Comparison of ENCODE assay signal across 8 cellular contexts in genomic region chr4:165212647-165213046, GRCh38. TPM values are rescaled to one million over a fixed set of nuclear protein-coding genes. Genes with fewer than 3 reads are reported as not detected.
A peak's percentile ranks its signal among the peaks of the same experiment; 100 is the strongest.
DNase-seq lines count a peak whose midpoint lies in the region; ATAC-seq, FAIRE-seq and TF ChIP-seq lines count a peak whose summit lies in the region.
"Not testable (repeated sequence)": the region's sequence is repeated elsewhere in the genome, so short reads cannot be mapped to it uniquely, and the experiment has no call there.

No MANE protein-coding gene starts in this region.

- H3K9me3 Mint-ChIP-seq in T-helper 2 cell treated with Interferon-gamma antibody and Interleukin-4, amounts not matched to agents 5 μg/mL and 100 μg/mL, for 36 hours: not testable (repeated sequence)

- TF ChIP-seq POLR2A in GM12878 (IDR thresholded peaks at IDR 0.05; ENCODE audit: low read depth, low read length): not testable (repeated sequence)

- 69% methylated on average over 2 of the region's 2 CpGs for WGBS in GM12878 (ENCODE audit: insufficient coverage, insufficient replicate concordance, low lambda C conversion rate, missing lambda C conversion rate)
- 51% methylated on average over 2 of the region's 2 CpGs for WGBS in hepatocyte (ENCODE audit: low lambda C conversion rate, missing lambda C conversion rate)
- WGBS in mesenchymal stem cell: 100% methylated on average over 2 of the region's 2 CpGs

- not testable (repeated sequence) for H2BK120ac ChIP-seq in mesenchymal stem cell (ENCODE audit: low read depth, low read length)

- H3K4me3 ChIP-seq in GM12878; hepatocyte; mesenchymal stem cell (ENCODE audit: insufficient read depth in 1 of 2, low read depth in 1 of 2, low read length in 2 of 2): not testable (repeated sequence)

- peak; percentile 12 for TF ChIP-seq CTCF in GM10248 (IDR thresholded peaks at IDR 0.05; ENCODE audit: control extremely low read depth, extremely low read depth, low read depth, missing control alignments)
- peak in 1 of 3 experiments; percentile 10; a peak in 1 of 6 replicates for TF ChIP-seq CTCF in GM12878 (IDR thresholded peaks at IDR 0.05 in 2 of 3, conservative IDR thresholded peaks at IDR 0.05 in 1 of 3; ENCODE audit: control insufficient read depth in 2 of 3, extremely low read depth in 1 of 3, insufficient read depth in 1 of 3, low read depth in 3 of 3, low read length in 3 of 3)
- peak; percentile 18 for TF ChIP-seq CTCF in hepatocyte (IDR thresholded peaks at IDR 0.05; ENCODE audit: poor library complexity)

- not testable (repeated sequence) for H4K20me1 ChIP-seq in GM12878 (ENCODE audit: control insufficient read depth, insufficient read depth); hepatocyte (ENCODE audit: insufficient read depth, poor library complexity, severe bottlenecking)

- peak overlapping the region; percentile 17 for H3K4me3 Mint-ChIP-seq in T-helper 2 cell treated with Interferon-gamma antibody and Interleukin-4, amounts not matched to agents 5 μg/mL and 100 μg/mL, for 36 hours

- H4K8ac ChIP-seq in mesenchymal stem cell (ENCODE audit: low read length): not testable (repeated sequence)

- TF ChIP-seq EP300 in GM12878 (IDR thresholded peaks at IDR 0.05; ENCODE audit: borderline replicate concordance in 1 of 2, control insufficient read depth in 1 of 2, low read depth in 2 of 2, low read length in 2 of 2): not testable (repeated sequence)

- H3K4me1 ChIP-seq in GM12878 (ENCODE audit: control insufficient read depth, insufficient read depth, low read length): peaks cover 17% of the 10 kb centered on the region
- H3K4me1 ChIP-seq in hepatocyte (ENCODE audit: insufficient read depth); mesenchymal stem cell (ENCODE audit: control insufficient read depth, insufficient read depth, low read depth, low read length): not testable (repeated sequence)

- CTCF ChIA-PET in GM10248 (lab: Yijun Ruan, JAX) (interaction anchor here (0.9 kb wide), 1 partner anchor 114 kb away, joined by 3 read pairs; no protein-coding TSS in a partner anchor), GM12878 (lab: Yijun Ruan, JAX) (interaction anchor here (0.8 to 1.3 kb wide), 3 partner anchors 100 to 131 kb away, joined by 3 to 4 read pairs (median 3); partner anchors contain the start of gene TMEM192)

- H3K27me3 Mint-ChIP-seq in T-helper 2 cell treated with Interferon-gamma antibody and Interleukin-4, amounts not matched to agents 5 μg/mL and 100 μg/mL, for 36 hours (ENCODE audit: low read depth): not testable (repeated sequence)

- peaks cover 10% of the 10 kb centered on the region for H3K79me1 ChIP-seq in mesenchymal stem cell (replicated peaks; ENCODE audit: low read length, poor library complexity, severe bottlenecking)

- H3K4me1 Mint-ChIP-seq in T-helper 2 cell treated with Interferon-gamma antibody and Interleukin-4, amounts not matched to agents 5 μg/mL and 100 μg/mL, for 36 hours (ENCODE audit: low read depth): peaks cover 75% of the 10 kb centered on the region

- H3K27me3 ChIP-seq in GM12878 (replicated peaks in 1 of 2; ENCODE audit: control insufficient read depth in 2 of 2, insufficient read depth in 2 of 2, low read length in 1 of 2); hepatocyte; mesenchymal stem cell (ENCODE audit: control insufficient read depth in 1 of 2, insufficient read depth in 1 of 2, low read length in 2 of 2): not testable (repeated sequence)

- POLR2A ChIA-PET in GM10248 (lab: Yijun Ruan, JAX): not testable (repeated sequence)
- POLR2A ChIA-PET in GM12878 (lab: Charles Lee): interaction anchor here (1.6 kb wide), 1 partner anchor 113 kb away, joined by 3 read pairs; no protein-coding TSS in a partner anchor

- H2AFZ ChIP-seq in GM12878 (ENCODE audit: control insufficient read depth, low read depth, low read length); hepatocyte; mesenchymal stem cell (ENCODE audit: low read depth, low read length): not testable (repeated sequence)

- not testable (repeated sequence) for H3K4ac ChIP-seq in mesenchymal stem cell (ENCODE audit: low read depth in 1 of 2, low read length in 2 of 2)

- not testable (repeated sequence) for H3K36me3 Mint-ChIP-seq in T-helper 2 cell treated with Interferon-gamma antibody and Interleukin-4, amounts not matched to agents 5 μg/mL and 100 μg/mL, for 36 hours (ENCODE audit: low read depth)

- H2BK15ac ChIP-seq in mesenchymal stem cell (ENCODE audit: low read depth, poor library complexity, severe bottlenecking): not testable (repeated sequence)

- not testable (repeated sequence) for H3K9me2 ChIP-seq in hepatocyte (replicated peaks; ENCODE audit: insufficient read depth)

- not testable (repeated sequence) for DNase-seq in GM10248 (ENCODE audit: extremely low spot score); T-helper 2 cell treated with Interferon-gamma antibody and Interleukin-4, amounts not matched to agents 5 μg/mL and 100 μg/mL, for 36 hours (ENCODE audit: low spot score); GM12878 (ENCODE audit: low read depth, low spot score); mesenchymal stem cell
- DNase-seq in hepatocyte (ENCODE audit: low spot score): peak; percentile 21
- DNase-seq in superior temporal gyrus (ENCODE audit: extremely low spot score): peak; percentile 11

- not testable (repeated sequence) for H3K18ac ChIP-seq in mesenchymal stem cell (ENCODE audit: low read depth in 1 of 2, low read length in 2 of 2)

- not testable (repeated sequence) for H3K9me3 ChIP-seq in GM12878 (replicated peaks; ENCODE audit: control insufficient read depth, insufficient read depth, low read length); hepatocyte (ENCODE audit: low read depth); mesenchymal stem cell (ENCODE audit: control insufficient read depth, low read length)

- not testable (repeated sequence) for H3K9ac ChIP-seq in GM12878 (ENCODE audit: control insufficient read depth, insufficient read depth, low read length); mesenchymal stem cell (ENCODE audit: low read length)

- 0 out of 2 replicates have a peak, but pooled peaks have one; percentile 11 for TF ChIP-seq RAD21 in GM12878 (IDR thresholded peaks at IDR 0.05; ENCODE audit: insufficient read depth, low read depth, low read length)

- H4K91ac ChIP-seq in mesenchymal stem cell (ENCODE audit: low read length): not testable (repeated sequence)

- not testable (repeated sequence) for H2BK12ac ChIP-seq in mesenchymal stem cell (ENCODE audit: low read length in 2 of 2)

- not testable (repeated sequence) for H3K23ac ChIP-seq in mesenchymal stem cell (ENCODE audit: low read length in 2 of 2)

- not testable (repeated sequence) for H3K27ac ChIP-seq in GM12878 (ENCODE audit: control insufficient read depth, insufficient read depth); hepatocyte
- peak overlapping the region; percentile 47 for H3K27ac ChIP-seq in mesenchymal stem cell (ENCODE audit: low read length, poor library complexity, severe bottlenecking)

- H3K14ac ChIP-seq in mesenchymal stem cell (ENCODE audit: low read length in 2 of 2): not testable (repeated sequence)

- not testable (repeated sequence) for H3K27ac Mint-ChIP-seq in T-helper 2 cell treated with Interferon-gamma antibody and Interleukin-4, amounts not matched to agents 5 μg/mL and 100 μg/mL, for 36 hours

- H2AK5ac ChIP-seq in mesenchymal stem cell (ENCODE audit: low read length, severe bottlenecking): not testable (repeated sequence)

- SMC1A ChIA-PET in GM12878 (lab: Charles Lee; ENCODE audit: uncharacterized antibody, unreplicated experiment): interaction anchor here (0.6 kb wide), 1 partner anchor 80 kb away, joined by 3 read pairs; no protein-coding TSS in a partner anchor

- FAIRE-seq in GM12878 (lab: Jason Lieb, UNC): not testable (repeated sequence)

- BruUV-seq in GM12878 (replicated peaks; lab: Mats Ljungman, UMichigan): TSS peak; percentile 4

- ATAC-seq in GM19372 (IDR thresholded peaks at IDR 0.05; ENCODE audit: low read depth, unreplicated experiment) (peak; percentile 36), HG03354 (IDR thresholded peaks at IDR 0.05; ENCODE audit: poor library complexity, severe bottlenecking, unreplicated experiment) (peak; percentile 30), GM12878 (peak; percentile 28)

- H3K79me2 ChIP-seq in GM12878 (ENCODE audit: control insufficient read depth, insufficient read depth, low read length): peaks cover 40% of the 10 kb centered on the region
- H3K79me2 ChIP-seq in hepatocyte: peaks cover 61% of the 10 kb centered on the region

- in situ Hi-C loops in GM12878 (cut with MboI): not testable (repeated sequence)

- H3K4me2 ChIP-seq in GM12878 (ENCODE audit: control insufficient read depth, insufficient read depth); hepatocyte; mesenchymal stem cell (ENCODE audit: low read length, poor library complexity, severe bottlenecking): not testable (repeated sequence)

- RAD21 ChIA-PET in GM12878 (lab: Charles Lee; ENCODE audit: unreplicated experiment): interaction anchor here (0.5 to 1.3 kb wide), 4 partner anchors 35 to 124 kb away, joined by 3 to 4 read pairs (median 4); partner anchors contain the start of gene MSMO1

- intact Hi-C loops in GM12878 (cut with micrococcal nuclease; ENCODE audit: unreplicated experiment): not testable (repeated sequence)

- not testable (repeated sequence) for H2BK5ac ChIP-seq in mesenchymal stem cell (ENCODE audit: low read depth, low read length, poor library complexity, severe bottlenecking)

- H3K36me3 ChIP-seq in GM12878 (ENCODE audit: control insufficient read depth in 2 of 2, insufficient read depth in 2 of 2, low read length in 1 of 2); hepatocyte (replicated peaks; ENCODE audit: insufficient read depth, low read depth); mesenchymal stem cell (ENCODE audit: control insufficient read depth in 1 of 2, insufficient read depth in 2 of 2, low read depth in 1 of 2, low read length in 2 of 2): not testable (repeated sequence)

RNA-seq across cellular contexts. Expression of gene KLHL2, which starts 5.3 kb away (rescaled TPM):
- total RNA-seq in GM12878 (2013; cell fraction: nucleolus; rRNA removed): 30.2 and 36.1 TPM in 2 replicates
- total RNA-seq in GM12878 (2014; rRNA removed) (12.8 and 15.4 TPM in 2 replicates), GM12878 (2014; rRNA removed; fragmentation: Illumina TruSeq; extraction: Trizol) (14.6 and 15.8 TPM in 2 replicates), GM12878 (2021) (15.6 and 18.9 TPM in 2 replicates), hepatocyte (16.7 and 21.3 TPM in 2 replicates)
- polyA plus RNA-seq in GM12878 (2011; ENCODE audit: low read depth): 8.8 TPM
- polyA plus RNA-seq in GM12878 (2011; rRNA removed) (22.8 and 31.2 TPM in 2 replicates), GM12878 (2014; fragmentation: Illumina TruSeq; extraction: Trizol) (12.9 and 19.2 TPM in 2 replicates), GM12878 (2014; fragmentation: Nextera tagmentation; extraction: Ambion mirVana) (1 to 10 TPM; 8.6 TPM), GM12878 (2014; rRNA removed) (12.4 and 17.5 TPM in 2 replicates), GM12878 (2016; fragmentation: Nextera tagmentation; extraction: Ambion mirVana) (10 to 100 TPM in 1 of 2 experiments, 1 to 10 TPM in 1; 4.8 to 12.0 TPM), hepatocyte (7.8 and 8.2 TPM in 2 replicates)
- 8.3 and 9.6 TPM in 2 replicates for polyA plus RNA-seq in GM12878 (2011; cell fraction: cytosol; rRNA removed)
- 14.6 and 18.6 TPM in 2 replicates for polyA plus RNA-seq in GM12878 (2011; cell fraction: nucleus; rRNA removed)
- 9.3 and 13.2 TPM in 2 replicates for polyA plus RNA-seq in GM12878 (2012)
- 11.7 and 19.6 TPM in 2 replicates for polyA minus RNA-seq in GM12878 (2011; rRNA and poly(A)+ RNA removed)
- 4.6 and 8.0 TPM in 2 replicates for polyA minus RNA-seq in GM12878 (2011; cell fraction: cytosol; rRNA and poly(A)+ RNA removed)
- 8.0 and 11.8 TPM in 2 replicates for polyA minus RNA-seq in GM12878 (2011; cell fraction: nucleus; rRNA and poly(A)+ RNA removed)
- polyA plus RNA-seq in mesenchymal stem cell (2013, experiment 1 of 2): 7.5 TPM
- polyA plus RNA-seq in mesenchymal stem cell (2013, experiment 2 of 2): 7.2 TPM
